Comparison of ENCODE assay signal across 2 cellular contexts in genomic region chr1:94014635-94015488, GRCh38.
TF ChIP-seq lines count a peak whose summit lies in the region.

No MANE protein-coding gene starts in this region.

TF ChIP-seq in IMR-90, 13 proteins besides CTCF, POLR2A, EP300 and RAD21:
- TF ChIP-seq CEBPB (IDR thresholded peaks at IDR 0.05; ENCODE audit: low read depth, low read length): peak; percentile 58; the same call in 1 of the 2 replicates
- no peak for TF ChIP-seq RFX5 (IDR thresholded peaks at IDR 0.05; ENCODE audit: low read depth, low read length)
TF ChIP-seq in IMR-90: peak in this region for 1.

TF ChIP-seq in HepG2, 621 proteins besides CTCF, POLR2A, EP300 and RAD21:
- TF ChIP-seq ZNF629 (CRISPR knock-in tag; conservative IDR thresholded peaks at IDR 0.05): no peak
- TF ChIP-seq, protein P1, sequence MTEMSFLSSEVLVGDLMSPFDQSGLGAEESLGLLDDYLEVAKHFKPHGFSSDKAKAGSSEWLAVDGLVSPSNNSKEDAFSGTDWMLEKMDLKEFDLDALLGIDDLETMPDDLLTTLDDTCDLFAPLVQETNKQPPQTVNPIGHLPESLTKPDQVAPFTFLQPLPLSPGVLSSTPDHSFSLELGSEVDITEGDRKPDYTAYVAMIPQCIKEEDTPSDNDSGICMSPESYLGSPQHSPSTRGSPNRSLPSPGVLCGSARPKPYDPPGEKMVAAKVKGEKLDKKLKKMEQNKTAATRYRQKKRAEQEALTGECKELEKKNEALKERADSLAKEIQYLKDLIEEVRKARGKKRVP (CRISPR knock-in tag; IDR thresholded peaks at IDR 0.05): peak in 1 of 2 experiments; percentile 80; a peak in 2 of 4 replicates
- TF ChIP-seq FOSL2 (CRISPR knock-in tag; IDR thresholded peaks at IDR 0.05): peak; percentile 21
